ENCODE assay signal across 9 cellular contexts in the genomic region with DNA sequence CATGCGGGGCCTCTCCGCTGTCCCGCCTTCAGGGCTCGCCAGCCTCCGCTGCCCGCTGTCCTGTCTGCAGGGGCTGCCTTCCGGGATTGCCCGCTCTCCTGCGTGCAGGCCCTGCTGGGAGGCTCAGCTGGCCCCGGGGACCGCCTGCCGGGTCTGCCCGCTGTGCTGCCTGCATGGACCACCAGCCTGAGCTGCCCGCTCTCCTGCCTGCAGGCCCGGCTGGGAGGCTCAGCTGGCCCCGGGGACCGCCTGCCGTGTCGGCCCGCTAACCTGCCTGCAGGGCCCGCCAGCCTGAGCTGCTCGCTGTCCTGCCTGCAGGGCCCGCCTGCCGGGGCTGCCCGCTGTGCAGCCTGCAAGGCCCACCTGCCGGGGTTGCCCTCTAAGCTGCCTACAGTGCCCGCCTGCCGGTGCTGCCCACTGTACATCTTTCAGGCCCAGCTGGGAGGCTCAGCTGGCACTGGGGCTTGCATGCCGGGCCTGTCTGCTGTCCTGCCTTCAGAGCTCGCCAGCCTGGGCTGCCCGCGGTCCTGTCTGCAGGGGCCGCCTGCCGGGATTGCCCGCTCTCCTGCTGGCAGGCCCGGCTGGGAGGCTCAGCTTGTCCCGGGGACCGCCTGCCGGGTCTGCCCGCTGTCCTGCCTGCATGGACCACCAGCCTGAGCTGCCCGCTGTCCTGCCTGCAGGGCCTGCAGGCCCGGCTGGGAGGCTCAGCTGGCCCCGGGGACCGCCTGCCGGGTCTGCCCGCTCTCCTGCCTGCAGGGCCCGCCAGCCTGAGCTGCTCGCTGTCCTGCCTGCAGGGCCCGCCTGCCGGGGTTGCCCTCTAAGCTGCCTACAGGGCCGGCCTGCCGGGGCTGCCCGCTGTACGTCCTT.
DNase-seq lines count a peak whose midpoint lies in the region; ATAC-seq and TF ChIP-seq lines count a peak whose summit lies in the region.
"Had no signal": no experiment of that assay in that cellular context is flagged by ENCODE, and none has a peak within 500 bp of the region (broad histone marks: within the 10 kb centered on the region; RNA-seq: fewer than 3 reads in every experiment).

No MANE protein-coding gene starts in this region.

- H3K27ac Mint-ChIP-seq in naive thymus-derived CD4-positive, alpha-beta T cell: peak overlapping the region; percentile 13 to 96 (median 76)
- H3K27ac Mint-ChIP-seq: nephron had no signal

- H3K27ac ChIP-seq in GM23248: peak overlapping the region; percentile 64
- peak overlapping the region in 3 of 5 donors; percentile 40 to 73 (median 49) for H3K27ac ChIP-seq in adrenal gland
- peak overlapping the region; percentile 61 for H3K27ac ChIP-seq in naive thymus-derived CD4-positive, alpha-beta T cell (ENCODE audit: low read depth, low read length)
- no peak overlapping the region for H3K27ac ChIP-seq in subcutaneous abdominal adipose tissue (ENCODE audit: low read depth, low read length)
- H3K27ac ChIP-seq in PC-3 (ENCODE audit: low read length): no peak overlapping the region

- POLR2A ChIA-PET in naive thymus-derived CD4-positive, alpha-beta T cell (lab: Charles Lee): interaction anchor here (2.2 kb wide), 1 partner anchor 191 kb away, joined by 23 read pairs; a partner anchor contains a TSS
- POLR2A ChIA-PET in PC-3 (lab: Charles Lee; ENCODE audit: unreplicated experiment): no interaction called here

- no peak for TF ChIP-seq CTCF in adrenal gland (IDR thresholded peaks at IDR 0.05)
- no peak for TF ChIP-seq CTCF in PC-3 (conservative IDR thresholded peaks at IDR 0.05; ENCODE audit: low read depth, low read length)

- H3K79me2 ChIP-seq in GM23248 (ENCODE audit: insufficient read depth): no peaks in the 10 kb centered on the region
- H3K79me2 ChIP-seq in PC-3 (ENCODE audit: low read length): no peaks in the 10 kb centered on the region

- H3K4me3 Mint-ChIP-seq in naive thymus-derived CD4-positive, alpha-beta T cell: peak overlapping the region in 9 of 10 donors; percentile 31 to 94 (median 78)
- H3K4me3 Mint-ChIP-seq: nephron had no signal

- peaks cover 0 to 5% (median 0%) of the 10 kb centered on the region in 5 donors for H3K27me3 Mint-ChIP-seq in naive thymus-derived CD4-positive, alpha-beta T cell

- H3K9me2 ChIP-seq in GM23248 (ENCODE audit: insufficient read depth) (no peaks in the 10 kb centered on the region), PC-3 (replicated peaks; ENCODE audit: low read length) (no peaks in the 10 kb centered on the region)

- peaks cover 20 to 72% (median 49%) of the 10 kb centered on the region in 11 donors for H3K9me3 Mint-ChIP-seq in naive thymus-derived CD4-positive, alpha-beta T cell

- TF ChIP-seq POLR2A in adrenal gland (IDR thresholded peaks at IDR 0.05): no peak

- H3K4me3 ChIP-seq in GM23248 (peak overlapping the region; percentile 70), adrenal gland (peak overlapping the region in 1 of 4 donors; percentile 11), subcutaneous abdominal adipose tissue (ENCODE audit: low read depth in 1 of 5, low read length in 5 of 5) (peak overlapping the region in 3 of 5 donors; percentile 54 to 74 (median 68)), PC-3 (ENCODE audit: low read length) (no peak overlapping the region)
- peak overlapping the region; percentile 44 for H3K4me3 ChIP-seq in naive thymus-derived CD4-positive, alpha-beta T cell (ENCODE audit: low read length)

- no TSS peak for BruUV-seq in PC-3 (replicated peaks; lab: Mats Ljungman, UMichigan)

- H3K4me1 Mint-ChIP-seq in naive thymus-derived CD4-positive, alpha-beta T cell: peaks cover 0 to 23% (median 12%) of the 10 kb centered on the region in 7 donors
- H3K4me1 Mint-ChIP-seq: nephron had no signal

- no peaks in the 10 kb centered on the region for H3K36me3 ChIP-seq in GM23248 (ENCODE audit: low read depth)
- H3K36me3 ChIP-seq in adrenal gland (replicated peaks in 1 of 2): no peaks in the 10 kb centered on the region
- H3K36me3 ChIP-seq in naive thymus-derived CD4-positive, alpha-beta T cell (ENCODE audit: control insufficient read depth in 2 of 3, insufficient read depth in 3 of 3, low read length in 3 of 3): no peaks in the 10 kb centered on the region
- H3K36me3 ChIP-seq in subcutaneous abdominal adipose tissue (ENCODE audit: control insufficient read depth in 5 of 5, insufficient read depth in 5 of 5, low read length in 5 of 5): no peaks in the 10 kb centered on the region
- no peaks in the 10 kb centered on the region for H3K36me3 ChIP-seq in PC-3 (ENCODE audit: low read depth, low read length)

- H2AFZ ChIP-seq in GM23248 (peak overlapping the region; percentile 80), PC-3 (ENCODE audit: low read length) (no peak overlapping the region)

- H3K9me3 ChIP-seq in GM23248 (ENCODE audit: low read depth): no peaks in the 10 kb centered on the region
- H3K9me3 ChIP-seq in adrenal gland (replicated peaks in 1 of 3): peaks cover 0 to 17% (median 0%) of the 10 kb centered on the region in 3 donors
- peaks cover 0 to 33% (median 0%) of the 10 kb centered on the region in 3 experiments for H3K9me3 ChIP-seq in naive thymus-derived CD4-positive, alpha-beta T cell (ENCODE audit: control insufficient read depth in 2 of 3, low read length in 3 of 3)
- peaks cover 24 to 50% (median 42%) of the 10 kb centered on the region in 5 donors for H3K9me3 ChIP-seq in subcutaneous abdominal adipose tissue (ENCODE audit: control insufficient read depth in 5 of 5, low read length in 5 of 5)
- H3K9me3 ChIP-seq in PC-3 (ENCODE audit: low read length): no peaks in the 10 kb centered on the region

- H3K9ac ChIP-seq in GM23248: peak overlapping the region; percentile 81
- peak overlapping the region in 3 of 5 donors; percentile 24 to 64 (median 53) for H3K9ac ChIP-seq in subcutaneous abdominal adipose tissue (ENCODE audit: low read length in 5 of 5)
- H3K9ac ChIP-seq in PC-3 (ENCODE audit: low read length): no peak overlapping the region

- ATAC-seq in naive thymus-derived CD4-positive, alpha-beta T cell: peak; percentile 78
- ATAC-seq in PC-3: no peak

- in situ Hi-C loops in GM23248 (cut with MboI): no loop called here

- no peaks in the 10 kb centered on the region for H3K27me3 ChIP-seq in GM23248 (replicated peaks; ENCODE audit: insufficient read depth)
- no peaks in the 10 kb centered on the region for H3K27me3 ChIP-seq in adrenal gland
- no peaks in the 10 kb centered on the region for H3K27me3 ChIP-seq in naive thymus-derived CD4-positive, alpha-beta T cell (ENCODE audit: control insufficient read depth in 2 of 2, insufficient read depth in 2 of 2, low read length in 2 of 2)
- no peaks in the 10 kb centered on the region for H3K27me3 ChIP-seq in subcutaneous abdominal adipose tissue (ENCODE audit: control insufficient read depth in 5 of 5, insufficient read depth in 4 of 5, low read length in 5 of 5)
- no peaks in the 10 kb centered on the region for H3K27me3 ChIP-seq in PC-3 (ENCODE audit: low read length)

- intact Hi-C loops in adrenal gland (cut with DNase I): no loop called here
- intact Hi-C loops in naive thymus-derived CD4-positive, alpha-beta T cell (cut with micrococcal nuclease): loop anchor here (2.0 to 5.0 kb wide), 2 partner anchors 190 to 1264 kb away; a partner anchor contains a TSS
- intact Hi-C loops in PC-3 (cut with micrococcal nuclease): no loop called here

- H3K4me1 ChIP-seq in GM23248 (ENCODE audit: insufficient read depth) (no peaks in the 10 kb centered on the region), adrenal gland (replicated peaks in 1 of 2) (no peaks in the 10 kb centered on the region), subcutaneous abdominal adipose tissue (ENCODE audit: control insufficient read depth in 5 of 5, insufficient read depth in 5 of 5, low read length in 5 of 5) (peaks cover 0 to 19% (median 0%) of the 10 kb centered on the region in 5 donors), PC-3 (ENCODE audit: insufficient read depth, low read length) (no peaks in the 10 kb centered on the region)
- peaks cover 0 to 4% of the 10 kb centered on the region in 2 donors for H3K4me1 ChIP-seq in naive thymus-derived CD4-positive, alpha-beta T cell (ENCODE audit: control insufficient read depth in 2 of 2, insufficient read depth in 2 of 2, low read length in 2 of 2)

- no peaks in the 10 kb centered on the region for H4K20me1 ChIP-seq in GM23248 (ENCODE audit: insufficient read depth)
- no peaks in the 10 kb centered on the region for H4K20me1 ChIP-seq in PC-3 (ENCODE audit: low read length)

- no peaks in the 10 kb centered on the region for H3F3A ChIP-seq in GM23248 (ENCODE audit: insufficient read depth)
- no peaks in the 10 kb centered on the region for H3F3A ChIP-seq in PC-3 (ENCODE audit: low read length, unreplicated experiment)

- H3K4me2 ChIP-seq in GM23248 (ENCODE audit: unreplicated experiment): no peak overlapping the region
- no peak overlapping the region for H3K4me2 ChIP-seq in PC-3 (ENCODE audit: low read length)

- H3K36me3 Mint-ChIP-seq in naive thymus-derived CD4-positive, alpha-beta T cell: peaks cover 5 to 32% (median 15%) of the 10 kb centered on the region in 5 donors

- 24 to 33% methylated on average over 23 to 26 of the region's 54 CpGs for WGBS in GM23248 (ENCODE audit: low coverage in 1 of 2, low lambda C conversion rate in 2 of 2, missing lambda C conversion rate in 2 of 2), 2 experiments
- 19 to 91% (median 28%) methylated on average over 4 to 54 of the region's 54 CpGs for WGBS in adrenal gland, 4 donors

- peak; percentile 66 for DNase-seq in GM23248
- DNase-seq in T follicular helper cell (ENCODE audit: low read depth): peak; percentile 12
- peak in 6 of 7 donors; percentile 23 to 86 (median 56) for DNase-seq in adrenal gland
- DNase-seq in naive thymus-derived CD4-positive, alpha-beta T cell: peak; percentile 8 to 81 (median 58)
- DNase-seq in PC-3: no peak
- DNase-seq in NCI-H69 (lab: John Stamatoyannopoulos, UW): no peak
- no peak for DNase-seq in inferior parietal cortex (ENCODE audit: extremely low spot score)

- CTCF ChIA-PET in naive thymus-derived CD4-positive, alpha-beta T cell (lab: Charles Lee): interaction anchor here (0.6 kb wide), 1 partner anchor 873 kb away, joined by 3 read pairs; no protein-coding TSS in a partner anchor
- CTCF ChIA-PET in PC-3 (lab: Charles Lee): no interaction called here

Comparison
In these comparisons a context has a peak if more than half of its experiments do, and no peak if none do; other contexts are left out.
1. DNase-seq: peak in GM23248 (single experiment), T follicular helper cell (single experiment), adrenal gland (6 of 7) and naive thymus-derived CD4-positive, alpha-beta T cell (9 of 9); none in PC-3 (single experiment), NCI-H69 (single experiment) and inferior parietal cortex (single experiment).
2. H3K27ac ChIP-seq: peak in GM23248 (single experiment), adrenal gland (3 of 5) and naive thymus-derived CD4-positive, alpha-beta T cell (single experiment); none in subcutaneous abdominal adipose tissue (single experiment) and PC-3 (single experiment).
3. intact Hi-C loops: an anchor here in naive thymus-derived CD4-positive, alpha-beta T cell (2.0 to 5.0 kb wide); none called in adrenal gland and PC-3.